ENCODE assay signal across 14 cellular contexts in the genomic region with DNA sequence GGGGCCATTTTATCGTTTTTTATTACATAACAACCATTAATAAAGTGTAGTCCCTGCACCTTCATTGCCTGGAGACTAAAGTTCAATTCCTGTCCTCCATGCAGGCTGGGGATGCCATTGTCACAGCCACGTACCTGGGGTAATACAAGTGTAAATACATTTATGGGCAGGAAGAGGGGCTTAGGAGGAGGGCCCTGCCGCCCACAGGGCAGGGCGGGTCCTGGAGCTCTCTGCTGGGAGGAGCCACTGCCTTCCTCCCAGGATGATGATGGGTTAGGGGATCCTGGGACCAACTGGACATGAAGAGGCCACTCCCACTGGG. TPM values are rescaled to one million over a fixed set of nuclear protein-coding genes. Genes with fewer than 3 reads are reported as not detected.
DNase-seq lines count a peak whose midpoint lies in the region; ATAC-seq and TF ChIP-seq lines count a peak whose summit lies in the region.
"Had no signal": no experiment of that assay in that cellular context is flagged by ENCODE, and none has a peak within 500 bp of the region (broad histone marks: within the 10 kb centered on the region; RNA-seq: fewer than 3 reads in every experiment).

No MANE protein-coding gene starts in this region.

- H3K4me1 Mint-ChIP-seq in neural crest cell (peaks cover 31% of the 10 kb centered on the region), CD14-positive monocyte (peaks cover 54% of the 10 kb centered on the region)
- H3K4me1 Mint-ChIP-seq in activated CD8-positive, alpha-beta memory T cell treated with anti-CD3 and anti-CD28 coated beads, Interleukin-2, amount 10 ng/mL, durations not matched to agents 7 days and 5 days, result no peaks in the 10 kb centered on the region

- no peak for ATAC-seq in activated CD8-positive, alpha-beta memory T cell treated with anti-CD3 and anti-CD28 coated beads, Interleukin-2, amount 10 ng/mL, durations not matched to agents 7 days and 5 days
- ATAC-seq: CD8-positive, alpha-beta T cell; esophagus mucosa had no signal

- DNase-seq in BE2C (peak; percentile 61), NCI-H69 (lab: John Stamatoyannopoulos, UW) (peak; percentile 53), neural crest cell (ENCODE audit: low read depth, low spot score) (no peak), suprapubic skin (ENCODE audit: low spot score in 2 of 2) (no peak), CD14-positive monocyte (ENCODE audit: low spot score) (no peak)
- DNase-seq in activated CD4-positive, alpha-beta T cell treated with anti-CD3 and anti-CD28 coated beads, Interleukin-2, amount 50 U/mL, for 4 hours, result no peak
- DNase-seq in activated CD8-positive, alpha-beta memory T cell treated with anti-CD3 and anti-CD28 coated beads, Interleukin-2, amount 10 ng/mL, durations not matched to agents 7 days and 5 days, result no peak
- DNase-seq: activated T-cell treated with anti-CD3 and anti-CD28 coated beads, Interleukin-2, amount 50 U/mL, for 24 hours; CD8-positive, alpha-beta T cell; MG63; stimulated activated CD4-positive, alpha-beta T cell treated with anti-CD3 and anti-CD28 coated beads, Interleukin-15, amount 100 ng/mL, for 24 hours; stimulated activated CD8-positive, alpha-beta memory T cell treated with anti-CD3 and anti-CD28 coated beads, Interleukin-4, amount 100 ng/mL, for 48 hours had no signal

- H3K4me3 ChIP-seq in BE2C (ENCODE audit: low read depth, low read length) (peak overlapping the region; percentile 27), esophagus (ENCODE audit: low read depth in 1 of 2, low read length in 2 of 2) (no peak overlapping the region), suprapubic skin (no peak overlapping the region)
- H3K4me3 ChIP-seq: MG63 had no signal

- H3K27me3 Mint-ChIP-seq in neural crest cell (ENCODE audit: low read depth) (peaks cover 17% of the 10 kb centered on the region), CD14-positive monocyte (ENCODE audit: low read depth in 3 of 3) (peaks cover 10 to 55% (median 34%) of the 10 kb centered on the region in 3 donors)
- H3K27me3 Mint-ChIP-seq in activated CD8-positive, alpha-beta memory T cell treated with anti-CD3 and anti-CD28 coated beads, Interleukin-2, amount 10 ng/mL, durations not matched to agents 7 days and 5 days, result peaks cover 33% of the 10 kb centered on the region

- no peaks in the 10 kb centered on the region for H3K9me3 ChIP-seq in BE2C
- H3K9me3 ChIP-seq in esophagus (ENCODE audit: control insufficient read depth in 2 of 2, insufficient read depth in 1 of 2, low read depth in 1 of 2, low read length in 1 of 2), result no peaks in the 10 kb centered on the region
- no peaks in the 10 kb centered on the region for H3K9me3 ChIP-seq in suprapubic skin
- H3K9me3 ChIP-seq: MG63 had no signal

- CTCF ChIA-PET in activated CD8-positive, alpha-beta memory T cell treated with anti-CD3 and anti-CD28 coated beads, Interleukin-2, amount 10 ng/mL, durations not matched to agents 7 days and 5 days (lab: Charles Lee), result no interaction called here

- H3K36me3 Mint-ChIP-seq in neural crest cell (ENCODE audit: low read depth), result peaks cover 11% of the 10 kb centered on the region
- H3K36me3 Mint-ChIP-seq in activated CD8-positive, alpha-beta memory T cell treated with anti-CD3 and anti-CD28 coated beads, Interleukin-2, amount 10 ng/mL, durations not matched to agents 7 days and 5 days, result no peaks in the 10 kb centered on the region
- H3K36me3 Mint-ChIP-seq in CD14-positive monocyte, result peaks cover 5 to 6% of the 10 kb centered on the region in 2 donors
- H3K36me3 Mint-ChIP-seq: CD8-positive, alpha-beta T cell had no signal

- H3K27ac Mint-ChIP-seq in neural crest cell (ENCODE audit: unreplicated experiment) (no peak overlapping the region), CD14-positive monocyte (peak overlapping the region in 1 of 7 donors; percentile 19)
- H3K27ac Mint-ChIP-seq in activated CD8-positive, alpha-beta memory T cell treated with anti-CD3 and anti-CD28 coated beads, Interleukin-2, amount 10 ng/mL, durations not matched to agents 7 days and 5 days, result no peak overlapping the region
- H3K27ac Mint-ChIP-seq: activated T-cell treated with anti-CD3 and anti-CD28 coated beads, Interleukin-2, amount 50 U/mL, for 24 hours; CD8-positive, alpha-beta T cell had no signal

- intact Hi-C loops in CD14-positive monocyte (cut with micrococcal nuclease), result no loop called here

- H3K27ac ChIP-seq in esophagus (ENCODE audit: low read depth in 2 of 2, low read length in 1 of 2) (peak overlapping the region; percentile 1 to 58), suprapubic skin (no peak overlapping the region)

- peaks cover 7% of the 10 kb centered on the region for H3K36me3 ChIP-seq in BE2C
- H3K36me3 ChIP-seq in esophagus (ENCODE audit: control insufficient read depth in 2 of 2, insufficient read depth in 2 of 2, low read length in 1 of 2), result no peaks in the 10 kb centered on the region
- H3K36me3 ChIP-seq in suprapubic skin, result no peaks in the 10 kb centered on the region

- no peak for TF ChIP-seq EP300 in suprapubic skin (IDR thresholded peaks at IDR 0.05)

- H3K9me3 Mint-ChIP-seq in neural crest cell (no peaks in the 10 kb centered on the region), CD14-positive monocyte (peaks cover 0 to 4% (median 0%) of the 10 kb centered on the region in 7 donors)
- H3K9me3 Mint-ChIP-seq in activated CD8-positive, alpha-beta memory T cell treated with anti-CD3 and anti-CD28 coated beads, Interleukin-2, amount 10 ng/mL, durations not matched to agents 7 days and 5 days (ENCODE audit: low read depth), result no peaks in the 10 kb centered on the region
- H3K9me3 Mint-ChIP-seq: activated T-cell treated with anti-CD3 and anti-CD28 coated beads, Interleukin-2, amount 50 U/mL, for 24 hours; CD8-positive, alpha-beta T cell had no signal

- TF ChIP-seq CTCF in BE2C (IDR thresholded peaks at IDR 0.05; ENCODE audit: low read depth, low read length), result no peak
- TF ChIP-seq CTCF in neural crest cell (conservative IDR thresholded peaks at IDR 0.05), result no peak
- TF ChIP-seq CTCF in suprapubic skin (IDR thresholded peaks at IDR 0.05), result no peak
- TF ChIP-seq CTCF in CD14-positive monocyte (IDR thresholded peaks at IDR 0.05), result no peak

- H3K27me3 ChIP-seq in BE2C (peaks cover 28% of the 10 kb centered on the region), esophagus (ENCODE audit: control insufficient read depth in 1 of 2, insufficient read depth in 2 of 2, low read length in 2 of 2) (no peaks in the 10 kb centered on the region), suprapubic skin (no peaks in the 10 kb centered on the region)
- H3K27me3 ChIP-seq: MG63 had no signal

- WGBS in esophagus, 2 donors, result 40 to 49% methylated on average over 4 of the region's 4 CpGs
- WGBS in suprapubic skin, result 75% methylated on average over 3 of the region's 4 CpGs

- H3K4me1 ChIP-seq in BE2C, result peaks cover 46% of the 10 kb centered on the region
- peaks cover 16 to 29% of the 10 kb centered on the region in 2 donors for H3K4me1 ChIP-seq in esophagus (ENCODE audit: control insufficient read depth in 2 of 2, insufficient read depth in 2 of 2, low read length in 1 of 2)
- peaks cover 81% of the 10 kb centered on the region for H3K4me1 ChIP-seq in suprapubic skin

- TF ChIP-seq POLR2A in suprapubic skin (IDR thresholded peaks at IDR 0.05), result no peak

- H3K4me3 Mint-ChIP-seq in neural crest cell (peak overlapping the region; percentile 90), CD14-positive monocyte (no peak overlapping the region)
- H3K4me3 Mint-ChIP-seq in activated CD8-positive, alpha-beta memory T cell treated with anti-CD3 and anti-CD28 coated beads, Interleukin-2, amount 10 ng/mL, durations not matched to agents 7 days and 5 days, result no peak overlapping the region
- H3K4me3 Mint-ChIP-seq: activated T-cell treated with anti-CD3 and anti-CD28 coated beads, Interleukin-2, amount 50 U/mL, for 24 hours; CD8-positive, alpha-beta T cell had no signal

RNA-seq across cellular contexts. Expression of a gene that starts 44.0 kb away (rescaled TPM):
- polyA plus RNA-seq in BE2C (2012; ENCODE audit: insufficient read depth, insufficient read length, low read depth), result 41.2 TPM
- polyA plus RNA-seq in esophagus (10 to 100 TPM; 22.9 to 40.5 TPM), CD14-positive monocyte (10 to 100 TPM; 50.8 to 68.4 TPM)
- total RNA-seq in neural crest cell (59.6 and 63.3 TPM in 2 replicates), suprapubic skin (10 to 100 TPM; 48.5 to 84.9 (median 69.4) TPM)
- 10 to 100 TPM; 81.7 to 88.7 TPM for total RNA-seq in activated CD8-positive, alpha-beta memory T cell treated with anti-CD3 and anti-CD28 coated beads, Interleukin-2, amount 10 ng/mL, durations not matched to agents 7 days and 5 days

RNA-seq across cellular contexts. Expression of a gene that starts 56.1 kb away (rescaled TPM):
- 23.2 TPM for polyA plus RNA-seq in BE2C (2012; ENCODE audit: insufficient read depth, insufficient read length, low read depth)
- polyA plus RNA-seq in esophagus (1 to 10 TPM; 3.0 to 9.1 TPM), CD14-positive monocyte (under 1 TPM; 0.11 to 0.27 TPM)
- total RNA-seq in neural crest cell (57.4 and 61.3 TPM in 2 replicates), suprapubic skin (10 to 100 TPM in 2 of 4 donors, 1 to 10 TPM in 2; 4.5 to 19.3 (median 12.2) TPM)
- total RNA-seq in activated CD8-positive, alpha-beta memory T cell treated with anti-CD3 and anti-CD28 coated beads, Interleukin-2, amount 10 ng/mL, durations not matched to agents 7 days and 5 days, result under 1 TPM; 0.23 to 0.64 TPM

Comparison
In these comparisons a context has a peak if more than half of its experiments do, and no peak if none do; other contexts are left out.
1. DNase-seq: peak in BE2C (single experiment) and NCI-H69 (single experiment); none in neural crest cell (single experiment), suprapubic skin (0 of 2), activated CD4-positive, alpha-beta T cell treated with anti-CD3 and anti-CD28 coated beads, Interleukin-2, amount 50 U/mL, for 4 hours (0 of 2), activated CD8-positive, alpha-beta memory T cell treated with anti-CD3 and anti-CD28 coated beads, Interleukin-2, amount 10 ng/mL, durations not matched to agents 7 days and 5 days (single experiment) and CD14-positive monocyte (single experiment).